ENCODE assay signal across 5 cellular contexts in the genomic region with DNA sequence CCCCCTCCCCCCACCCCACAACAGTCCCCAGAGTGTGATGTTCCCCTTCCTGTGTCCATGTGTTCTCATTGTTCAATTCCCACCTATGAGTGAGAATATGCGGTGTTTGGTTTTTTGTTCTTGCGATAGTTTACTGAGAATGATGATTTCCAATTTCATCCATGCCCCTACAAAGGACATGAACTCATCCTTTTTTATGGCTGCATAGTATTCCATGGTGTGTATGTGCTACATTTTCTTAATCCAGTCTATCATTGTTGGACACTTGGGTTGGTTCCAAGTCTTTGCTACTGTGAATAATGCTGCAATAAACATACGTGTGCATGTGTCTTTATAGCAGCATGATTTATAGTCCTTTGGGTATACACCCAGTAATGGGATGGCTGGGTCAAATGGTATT. TPM values are rescaled to one million over a fixed set of nuclear protein-coding genes. Genes with fewer than 3 reads are reported as not detected.
"Had no signal": no experiment of that assay in that cellular context is flagged by ENCODE, and none has a peak within 500 bp of the region (broad histone marks: within the 10 kb centered on the region; RNA-seq: fewer than 3 reads in every experiment).

No MANE protein-coding gene starts in this region.

RNA-seq across cellular contexts. Expression of gene FBLL1, which starts 44.6 kb away (rescaled TPM):
- total RNA-seq: OCI-LY7, PC-9, Right ventricle myocardium inferior, Right ventricle myocardium superior, SJCRH30 had no signal
